ENCODE assay signal across 18 cellular contexts in the genomic region with DNA sequence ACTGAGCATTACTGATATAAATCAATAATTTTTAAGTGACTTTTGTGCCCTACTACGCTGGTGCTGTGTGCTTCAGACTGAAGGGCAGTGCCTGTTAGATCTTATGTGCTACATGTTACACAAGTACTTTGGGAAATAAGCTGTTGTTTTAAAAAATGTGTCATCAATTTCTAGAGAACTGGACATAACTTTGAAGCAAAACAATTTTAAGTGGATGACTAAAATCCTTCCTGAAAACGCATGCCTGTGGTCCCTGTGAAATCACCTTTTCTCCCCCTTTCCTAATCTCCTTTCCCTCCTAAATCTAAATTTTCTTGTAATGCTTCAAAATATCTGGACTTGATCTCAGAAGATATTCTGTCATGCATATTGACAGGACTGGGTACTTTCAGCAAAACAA. TPM values are rescaled to one million over a fixed set of nuclear protein-coding genes. Genes with fewer than 3 reads are reported as not detected.
DNase-seq lines count a peak whose midpoint lies in the region; ATAC-seq, FAIRE-seq and TF ChIP-seq lines count a peak whose summit lies in the region.
"Had no signal": no experiment of that assay in that cellular context is flagged by ENCODE, and none has a peak within 500 bp of the region (broad histone marks: within the 10 kb centered on the region; RNA-seq: fewer than 3 reads in every experiment).

No MANE protein-coding gene starts in this region.

- no peaks in the 10 kb centered on the region for H4K20me1 ChIP-seq in K562 (replicated peaks; ENCODE audit: control insufficient read depth, insufficient read depth, low read length)

- H3K36me3 ChIP-seq in K562 (ENCODE audit: control insufficient read depth, insufficient read depth, low read length) = no peaks in the 10 kb centered on the region
- H3K36me3 ChIP-seq in lower lobe of right lung = no peaks in the 10 kb centered on the region
- H3K36me3 ChIP-seq in spleen = no peaks in the 10 kb centered on the region
- H3K36me3 ChIP-seq in endodermal cell (ENCODE audit: control insufficient read depth, insufficient read depth, low read length) = no peaks in the 10 kb centered on the region
- H3K36me3 ChIP-seq: colonic mucosa, pancreas, tibial nerve had no signal

- no peaks in the 10 kb centered on the region for H3K79me2 ChIP-seq in K562 (ENCODE audit: control insufficient read depth, insufficient read depth, low read length)

- no peak overlapping the region for H3K4me2 ChIP-seq in K562 (ENCODE audit: insufficient read depth, low read length)
- H3K4me2 ChIP-seq: GM23338 had no signal

- FAIRE-seq in K562 (lab: Jason Lieb, UNC) = no peak
- FAIRE-seq: pancreas had no signal

- H3K4me1 ChIP-seq in K562 (replicated peaks in 1 of 2; ENCODE audit: control insufficient read depth in 2 of 2, insufficient read depth in 2 of 2, low read length in 2 of 2) = peaks cover 0 to 14% of the 10 kb centered on the region in 2 experiments; a peak in 2 of 5 replicates
- no peaks in the 10 kb centered on the region for H3K4me1 ChIP-seq in lower lobe of right lung
- peaks cover 0 to 20% (median 3%) of the 10 kb centered on the region in 6 donors for H3K4me1 ChIP-seq in spleen
- H3K4me1 ChIP-seq in endodermal cell (ENCODE audit: control insufficient read depth, insufficient read depth, low read length) = no peaks in the 10 kb centered on the region
- H3K4me1 ChIP-seq: colonic mucosa, pancreas, tibial nerve had no signal

- H3K9ac ChIP-seq in K562 (ENCODE audit: insufficient read depth in 1 of 2, low read depth in 2 of 2, low read length in 2 of 2) (no peak overlapping the region), endodermal cell (ENCODE audit: extremely low read depth, low read length, poor library complexity, severe bottlenecking) (no peak overlapping the region)

- DNase-seq in ELR (ENCODE audit: low read depth) (peak; percentile 43), LHCN-M2 (ENCODE audit: low read depth) (peak; percentile 18), K562 (ENCODE audit: extremely low read depth in 1 of 4, low spot score in 3 of 4) (no peak), lower lobe of right lung (no peak), NCI-H1694 treated with DMSO at 0.1 percent for 48 hours (lab: John Stamatoyannopoulos, UW) (no peak), spleen (no peak), endodermal cell (no peak)
- DNase-seq: anterior cingulate cortex, C1 segment of cervical spinal cord, colonic mucosa, left ventricle myocardium superior, NCI-H1048, pancreas had no signal

- H3K27ac ChIP-seq in K562 (ENCODE audit: extremely low read depth, low read depth, low read length) (no peak overlapping the region), lower lobe of right lung (peak overlapping the region; percentile 72), spleen (peak overlapping the region in 2 of 8 donors; percentile 38 to 42), endodermal cell (ENCODE audit: low read depth, low read length) (no peak overlapping the region)
- H3K27ac ChIP-seq: colonic mucosa, pancreas, tibial nerve had no signal

- peaks cover 11% of the 10 kb centered on the region for H3K27me3 Mint-ChIP-seq in endodermal cell (ENCODE audit: insufficient read depth)

- H3K9me1 ChIP-seq in K562 (ENCODE audit: control insufficient read depth, insufficient read depth, low read length) = no peaks in the 10 kb centered on the region

- TF ChIP-seq RAD21 in K562 (CRISPR knock-in tag; conservative IDR thresholded peaks at IDR 0.05 in 1 of 2, IDR thresholded peaks at IDR 0.05 in 1 of 2) = no peak

- H3K27me3 ChIP-seq in K562 (ENCODE audit: control insufficient read depth in 2 of 2, insufficient read depth in 2 of 2, low read length in 2 of 2) = no peaks in the 10 kb centered on the region
- peaks cover 3% of the 10 kb centered on the region for H3K27me3 ChIP-seq in lower lobe of right lung (ENCODE audit: low read depth)
- H3K27me3 ChIP-seq in spleen (replicated peaks in 1 of 7) = peaks cover 0 to 37% (median 4%) of the 10 kb centered on the region in 7 donors
- H3K27me3 ChIP-seq in endodermal cell (ENCODE audit: control insufficient read depth, insufficient read depth, low read length, poor library complexity, severe bottlenecking) = no peaks in the 10 kb centered on the region
- H3K27me3 ChIP-seq: colonic mucosa, pancreas had no signal

- H3K4me1 Mint-ChIP-seq in endodermal cell = peaks cover 5% of the 10 kb centered on the region
- H3K4me1 Mint-ChIP-seq: GM23338 had no signal

- no peak for TF ChIP-seq EP300 in K562 (IDR thresholded peaks at IDR 0.05; ENCODE audit: low read length)

- no peak overlapping the region for H3K4me3 Mint-ChIP-seq in endodermal cell
- H3K4me3 Mint-ChIP-seq: GM23338, IgD-negative memory B cell had no signal

- ATAC-seq in K562 = no peak
- no peak for ATAC-seq in lower lobe of right lung
- ATAC-seq: GM23338, left ventricle myocardium superior, pancreas had no signal

- WGBS in K562 (ENCODE audit: insufficient coverage, low coverage, missing lambda C conversion rate) = 5% methylated on average over 2 of the region's 2 CpGs
- 44 to 66% (median 48%) methylated on average over 2 of the region's 2 CpGs for WGBS in spleen, 5 donors
- WGBS in endodermal cell (ENCODE audit: insufficient coverage in 1 of 2, insufficient read length in 1 of 2), 2 experiments = 86% methylated on average over 2 of the region's 2 CpGs; no CpG with 5 or more reads in 1 of the 2 experiments

- no peak for TF ChIP-seq POLR2A in K562 (conservative IDR thresholded peaks at IDR 0.05)
- no peak for TF ChIP-seq POLR2A in spleen (IDR thresholded peaks at IDR 0.05)

- in situ Hi-C loops in K562 (cut with MboI) = no loop called here

- no peak for TF ChIP-seq CTCF in K562 (IDR thresholded peaks at IDR 0.05 in 2 of 3, conservative IDR thresholded peaks at IDR 0.05 in 1 of 3; ENCODE audit: insufficient read depth in 2 of 3, low read depth in 1 of 3, low read length in 3 of 3)
- TF ChIP-seq CTCF in lower lobe of right lung (IDR thresholded peaks at IDR 0.05) = no peak
- TF ChIP-seq CTCF in spleen (IDR thresholded peaks at IDR 0.05 in 8 of 11, conservative IDR thresholded peaks at IDR 0.05 in 3 of 11) = no peak
- no peak for TF ChIP-seq CTCF in endodermal cell (conservative IDR thresholded peaks at IDR 0.05)

- H3K9me3 ChIP-seq in K562 (replicated peaks; ENCODE audit: control insufficient read depth, insufficient read depth, low read depth, low read length) (no peaks in the 10 kb centered on the region), lower lobe of right lung (no peaks in the 10 kb centered on the region), spleen (no peaks in the 10 kb centered on the region), endodermal cell (ENCODE audit: control insufficient read depth, low read length) (no peaks in the 10 kb centered on the region)
- H3K9me3 ChIP-seq: colonic mucosa, pancreas, tibial nerve had no signal

- H3K27ac Mint-ChIP-seq in endodermal cell = no peak overlapping the region
- H3K27ac Mint-ChIP-seq: GM23338, IgD-negative memory B cell had no signal

- H2AFZ ChIP-seq in K562 (ENCODE audit: low read depth, low read length) = peak overlapping the region; percentile 5; the same call in 1 of the 2 replicates
- H2AFZ ChIP-seq: GM23338 had no signal

- POLR2A ChIA-PET in K562 (lab: Yijun Ruan, JAX) = no interaction called here

- CTCF ChIA-PET in K562 (lab: Yijun Ruan, JAX; ENCODE audit: low intra/inter-chr PET ratio) = no interaction called here

- no peaks in the 10 kb centered on the region for H3K36me3 Mint-ChIP-seq in endodermal cell (ENCODE audit: low read depth)
- H3K36me3 Mint-ChIP-seq: IgD-negative memory B cell had no signal

- H3K4me3 ChIP-seq in K562 = no peak overlapping the region
- no peak overlapping the region for H3K4me3 ChIP-seq in lower lobe of right lung
- H3K4me3 ChIP-seq in spleen = no peak overlapping the region
- H3K4me3 ChIP-seq in endodermal cell (ENCODE audit: low read length) = no peak overlapping the region
- H3K4me3 ChIP-seq: colonic mucosa, GM23338, pancreas, tibial nerve had no signal

- intact Hi-C loops in K562 (cut with micrococcal nuclease) = loop anchor here (5.0 kb wide), 1 partner anchor 53 kb away; a partner anchor contains a TSS
- intact Hi-C loops in lower lobe of right lung (cut with DNase I) = no loop called here
- intact Hi-C loops in spleen (cut with DNase I; ENCODE audit: low total_unique reads) = no loop called here

- no TSS peak for BruUV-seq in K562 (replicated peaks; lab: Mats Ljungman, UMichigan)

- no peaks in the 10 kb centered on the region for H3K9me3 Mint-ChIP-seq in endodermal cell
- H3K9me3 Mint-ChIP-seq: GM23338 had no signal

RNA-seq across cellular contexts. Expression of a gene that starts 7.1 kb away (rescaled TPM):
- total RNA-seq in LHCN-M2 (2014; rRNA removed) = not detected in 2 replicates
- not detected for polyA plus RNA-seq in LHCN-M2 (2012)
- total RNA-seq in K562 (2011; cell fraction: chromatin; rRNA removed; ENCODE audit: low replicate concordance) = 0.18 TPM in 1 of 2 replicates, not detected in the other
- not detected in 2 replicates for total RNA-seq in K562 (2011; cell fraction: nucleolus; rRNA removed)
- total RNA-seq in K562 (2011; cell fraction: nucleoplasm; rRNA removed) = not detected in 2 replicates
- 0.45 and 0.59 TPM in 2 replicates for total RNA-seq in K562 (2014; rRNA removed)
- 0.73 and 1.0 TPM in 2 replicates for total RNA-seq in K562 (2014; rRNA removed; fragmentation: Illumina TruSeq; extraction: Trizol)
- total RNA-seq in K562 (2015; rRNA removed; fragmentation: Illumina TruSeq; extraction: Trizol) = 2.6 and 3.3 TPM in 2 replicates
- total RNA-seq in K562 (2021) = 0.44 and 1.0 TPM in 2 replicates
- polyA plus RNA-seq in K562 (2011; rRNA removed) = 0.05 and 0.06 TPM in 2 replicates
- 0.03 TPM in 1 of 2 replicates, not detected in the other for polyA plus RNA-seq in K562 (2011; cell fraction: cytosol; rRNA removed)
- polyA plus RNA-seq in K562 (2011; cell fraction: nucleus; rRNA removed) = 0.27 TPM in 1 of 2 replicates, not detected in the other
- 4.3 and 5.8 TPM in 2 replicates for polyA plus RNA-seq in K562 (2012)
- 0.72 and 1.2 TPM in 2 replicates for polyA plus RNA-seq in K562 (2014; fragmentation: Illumina TruSeq; extraction: Trizol)
- polyA plus RNA-seq in K562 (2014; fragmentation: Nextera tagmentation; extraction: Ambion mirVana) = under 1 TPM; 0.42 to 0.59 TPM
- 0.66 and 0.81 TPM in 2 replicates for polyA plus RNA-seq in K562 (2014; rRNA removed)
- polyA minus RNA-seq in K562 (2011; rRNA and poly(A)+ RNA removed) = 0.18 TPM in 1 of 2 replicates, not detected in the other
- polyA minus RNA-seq in K562 (2011; cell fraction: cytosol; rRNA and poly(A)+ RNA removed) = not detected in 2 replicates
- polyA minus RNA-seq in K562 (2011; cell fraction: nucleus; rRNA and poly(A)+ RNA removed) = 0.13 TPM in 1 of 2 replicates, not detected in the other
- 69.6 TPM for total RNA-seq in lower lobe of right lung
- 10 to 100 TPM in 1 of 7 donors, 1 to 10 TPM in 5, under 1 TPM in 1; 0.57 to 19.6 (median 2.2) TPM for total RNA-seq in spleen
- polyA plus RNA-seq in spleen = under 1 TPM; 0.11 to 0.56 (median 0.16) TPM
- under 1 TPM; 0.75 to 0.84 TPM for total RNA-seq in endodermal cell
- not detected for polyA plus RNA-seq in endodermal cell (2013, experiment 1 of 2)
- polyA plus RNA-seq in endodermal cell (2013, experiment 2 of 2) = 0.12 TPM
- total RNA-seq: GM23338, myocyte, SK-MEL-5 had no signal
- polyA plus RNA-seq: GM23338, IgD-negative memory B cell had no signal

RNA-seq across cellular contexts. Expression of a gene that starts 51.3 kb away (rescaled TPM):
- total RNA-seq in LHCN-M2 (2014; rRNA removed) (0.06 TPM in 1 of 2 replicates, not detected in the other), K562 (2014; rRNA removed) (1.6 and 3.3 TPM in 2 replicates), K562 (2014; rRNA removed; fragmentation: Illumina TruSeq; extraction: Trizol) (4.8 TPM in 2 replicates), K562 (2015; rRNA removed; fragmentation: Illumina TruSeq; extraction: Trizol) (8.8 and 10.0 TPM in 2 replicates), K562 (2021) (2.5 and 4.5 TPM in 2 replicates), lower lobe of right lung (27.5 TPM), spleen (10 to 100 TPM; 15.7 to 97.6 (median 26.3) TPM), endodermal cell (1 to 10 TPM; 2.2 to 2.4 TPM)
- not detected for polyA plus RNA-seq in LHCN-M2 (2012)
- 1.0 and 3.2 TPM in 2 replicates for total RNA-seq in K562 (2011; cell fraction: chromatin; rRNA removed; ENCODE audit: low replicate concordance)
- total RNA-seq in K562 (2011; cell fraction: nucleolus; rRNA removed) = 0.39 and 0.83 TPM in 2 replicates
- total RNA-seq in K562 (2011; cell fraction: nucleoplasm; rRNA removed) = 0.73 and 1.4 TPM in 2 replicates
- polyA plus RNA-seq in K562 (2011; rRNA removed) (1.1 and 1.9 TPM in 2 replicates), K562 (2014; fragmentation: Illumina TruSeq; extraction: Trizol) (2.8 and 3.5 TPM in 2 replicates), K562 (2014; fragmentation: Nextera tagmentation; extraction: Ambion mirVana) (under 1 TPM; 0.55 to 0.81 TPM), K562 (2014; rRNA removed) (2.9 and 3.7 TPM in 2 replicates), spleen (1 to 10 TPM; 2.2 to 4.8 (median 3.6) TPM)
- 0.16 and 0.60 TPM in 2 replicates for polyA plus RNA-seq in K562 (2011; cell fraction: cytosol; rRNA removed)
- 1.2 and 2.1 TPM in 2 replicates for polyA plus RNA-seq in K562 (2011; cell fraction: nucleus; rRNA removed)
- 3.5 and 8.5 TPM in 2 replicates for polyA plus RNA-seq in K562 (2012)
- polyA minus RNA-seq in K562 (2011; rRNA and poly(A)+ RNA removed) = 1.5 TPM in 2 replicates
- polyA minus RNA-seq in K562 (2011; cell fraction: cytosol; rRNA and poly(A)+ RNA removed) = 0.19 TPM in 1 of 2 replicates, not detected in the other
- 1.5 and 2.2 TPM in 2 replicates for polyA minus RNA-seq in K562 (2011; cell fraction: nucleus; rRNA and poly(A)+ RNA removed)
- polyA plus RNA-seq in endodermal cell (2013, experiment 1 of 2) = 0.50 TPM
- polyA plus RNA-seq in endodermal cell (2013, experiment 2 of 2) = 0.50 TPM
- total RNA-seq: myocyte had no signal

Comparison
In these comparisons a context has a peak if more than half of its experiments do, and no peak if none do; other contexts are left out.
1. DNase-seq: peak in ELR (single experiment) and LHCN-M2 (single experiment); none in K562 (0 of 4), lower lobe of right lung (single experiment), NCI-H1694 treated with DMSO at 0.1 percent for 48 hours (single experiment), spleen (single experiment) and endodermal cell (single experiment).